In the genomic region with DNA sequence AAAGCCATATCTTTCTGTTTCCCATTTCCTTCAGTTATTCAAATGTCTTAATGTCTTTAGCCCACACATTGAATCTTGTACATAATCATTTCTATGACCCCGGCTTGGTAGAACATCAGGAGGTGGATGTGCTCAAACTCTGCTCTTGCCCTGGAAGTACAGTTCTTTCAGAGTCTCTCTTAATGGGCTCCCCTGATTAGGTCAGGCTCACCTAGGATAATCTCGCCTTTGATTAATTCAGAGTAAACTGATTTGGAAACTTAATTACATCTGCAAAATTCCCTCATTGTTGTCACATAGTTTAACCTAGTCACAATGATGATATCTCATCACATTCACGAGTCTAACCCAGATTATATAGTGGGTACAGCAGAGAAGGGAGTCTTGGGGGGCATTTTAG, we compare ENCODE assay signal across 25 cellular contexts.
"Had no signal": no experiment of that assay in that cellular context is flagged by ENCODE, and none has a peak within 500 bp of the region (broad histone marks: within the 10 kb centered on the region; RNA-seq: fewer than 3 reads in every experiment).

No MANE protein-coding gene starts in this region.

- H3K4me3 ChIP-seq: coronary artery, dorsolateral prefrontal cortex, esophagus muscularis mucosa, gastroesophageal sphincter, heart left ventricle, hepatocyte, left lung, lower lobe of right lung, mucosa of descending colon had no signal

- H3K4me1 ChIP-seq: foreskin keratinocyte, left lung, lower lobe of right lung had no signal

- H3K4me2 ChIP-seq: hepatocyte had no signal

- H3K4me3 Mint-ChIP-seq: immature natural killer cell, memory B cell, mesothelial cell of epicardium, naive B cell had no signal

- DNase-seq: dermis blood vessel endothelial cell; dorsolateral prefrontal cortex; effector CD4-positive, alpha-beta T cell; effector memory CD4-positive, alpha-beta T cell; foreskin keratinocyte; heart left ventricle; hypothalamus; immature natural killer cell; left cardiac atrium; left lung; left ventricle myocardium superior; lower lobe of right lung; mucosa of descending colon; naive B cell had no signal

- H3K27ac Mint-ChIP-seq: immature natural killer cell, memory B cell, mesothelial cell of epicardium, naive B cell had no signal

- H2AFZ ChIP-seq: hepatocyte had no signal

- H3K9me3 ChIP-seq: esophagus muscularis mucosa, gastroesophageal sphincter, heart left ventricle, left lung, lower lobe of right lung, mucosa of descending colon had no signal

- H3K27ac ChIP-seq: coronary artery, esophagus muscularis mucosa, foreskin keratinocyte, gastroesophageal sphincter, hepatocyte, left lung, lower lobe of right lung had no signal

- H3K27me3 ChIP-seq: dorsolateral prefrontal cortex, esophagus muscularis mucosa, foreskin keratinocyte, gastroesophageal sphincter, heart left ventricle, hepatocyte, left lung had no signal

- H3K4me1 Mint-ChIP-seq: immature natural killer cell, memory B cell, naive B cell had no signal

- H3K36me3 ChIP-seq: esophagus muscularis mucosa, gastroesophageal sphincter, heart left ventricle, left lung, lower lobe of right lung had no signal

- H3K9me3 Mint-ChIP-seq: immature natural killer cell, memory B cell, mesothelial cell of epicardium had no signal

- H3K36me3 Mint-ChIP-seq: immature natural killer cell, memory B cell, mesothelial cell of epicardium, naive B cell had no signal

- ATAC-seq: foreskin keratinocyte, gastroesophageal sphincter, left cardiac atrium, left lung, left ventricle myocardium superior, lower lobe of right lung, mucosa of descending colon had no signal

- H3K79me2 ChIP-seq: hepatocyte had no signal

- FAIRE-seq: colon, endothelial cell of umbilical vein, frontal cortex, islet of Langerhans, keratinocyte had no signal
